In genomic region chr9:95793924-95794828, GRCh38 we compare ENCODE assay signal across 1 cellular context.
TF ChIP-seq lines count a peak whose summit lies in the region.

No MANE protein-coding gene starts in this region.

TF ChIP-seq in SK-N-SH treated with all-trans-retinoic acid at 6 μM for 48 hours, 23 proteins besides CTCF, POLR2A, EP300 and RAD21 (continued from another document):
- TF ChIP-seq, protein P1, sequence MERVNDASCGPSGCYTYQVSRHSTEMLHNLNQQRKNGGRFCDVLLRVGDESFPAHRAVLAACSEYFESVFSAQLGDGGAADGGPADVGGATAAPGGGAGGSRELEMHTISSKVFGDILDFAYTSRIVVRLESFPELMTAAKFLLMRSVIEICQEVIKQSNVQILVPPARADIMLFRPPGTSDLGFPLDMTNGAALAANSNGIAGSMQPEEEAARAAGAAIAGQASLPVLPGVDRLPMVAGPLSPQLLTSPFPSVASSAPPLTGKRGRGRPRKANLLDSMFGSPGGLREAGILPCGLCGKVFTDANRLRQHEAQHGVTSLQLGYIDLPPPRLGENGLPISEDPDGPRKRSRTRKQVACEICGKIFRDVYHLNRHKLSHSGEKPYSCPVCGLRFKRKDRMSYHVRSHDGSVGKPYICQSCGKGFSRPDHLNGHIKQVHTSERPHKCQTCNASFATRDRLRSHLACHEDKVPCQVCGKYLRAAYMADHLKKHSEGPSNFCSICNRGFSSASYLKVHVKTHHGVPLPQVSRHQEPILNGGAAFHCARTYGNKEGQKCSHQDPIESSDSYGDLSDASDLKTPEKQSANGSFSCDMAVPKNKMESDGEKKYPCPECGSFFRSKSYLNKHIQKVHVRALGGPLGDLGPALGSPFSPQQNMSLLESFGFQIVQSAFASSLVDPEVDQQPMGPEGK (CRISPR knock-in tag; IDR thresholded peaks at IDR 0.05; ENCODE audit: borderline replicate concordance) = no peak
- peak; percentile 92 for TF ChIP-seq ISL1 (CRISPR knock-in tag; IDR thresholded peaks at IDR 0.05)
- TF ChIP-seq TCF4 (CRISPR knock-in tag; IDR thresholded peaks at IDR 0.05; ENCODE audit: borderline replicate concordance) = no peak
